ENCODE assay signal across 8 cellular contexts in the genomic region with DNA sequence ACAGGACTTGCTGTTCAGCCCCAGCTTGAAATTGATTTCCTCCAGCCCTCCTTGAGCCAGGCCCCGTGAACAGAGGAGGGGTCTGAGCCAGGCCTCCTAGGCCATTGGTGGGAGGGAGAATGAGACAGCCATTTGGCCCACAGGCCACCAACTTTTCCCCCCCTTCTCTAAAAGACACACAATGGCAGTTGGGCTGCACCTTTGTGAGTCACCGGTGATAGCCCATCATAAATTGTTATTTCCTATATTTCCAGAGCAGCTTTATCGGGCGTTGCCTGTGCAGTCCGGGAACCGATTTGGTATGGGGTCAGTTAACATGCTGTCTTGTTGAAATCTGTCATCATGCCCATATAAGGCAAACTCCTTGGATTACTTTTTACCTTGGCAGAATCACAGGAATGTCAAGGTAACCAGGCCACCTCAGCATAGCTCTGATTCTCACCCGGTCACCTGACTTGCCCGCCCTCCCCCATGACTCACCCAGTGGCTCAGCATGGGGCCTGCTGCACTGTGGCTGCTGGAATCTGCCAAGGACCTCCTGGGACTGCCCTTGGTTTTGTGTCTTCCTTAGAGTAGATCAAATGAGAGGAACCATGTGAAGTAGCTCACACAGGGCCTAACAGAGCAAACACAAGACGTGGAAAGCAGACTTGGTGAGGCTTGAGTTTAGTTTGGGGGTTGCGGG. TPM values are rescaled to one million over a fixed set of nuclear protein-coding genes. Genes with fewer than 3 reads are reported as not detected.
DNase-seq lines count a peak whose midpoint lies in the region; ATAC-seq, FAIRE-seq and TF ChIP-seq lines count a peak whose summit lies in the region.

No MANE protein-coding gene starts in this region.

- H3K4me1 ChIP-seq in breast epithelium, result peaks cover 27 to 47% of the 10 kb centered on the region in 2 donors

- H3K36me3 Mint-ChIP-seq in CD4-positive, alpha-beta T cell (ENCODE audit: low read depth), result peaks cover 5% of the 10 kb centered on the region

- H3K36me3 ChIP-seq in breast epithelium, result no peaks in the 10 kb centered on the region

- peak overlapping the region; percentile 83 for H3K27ac Mint-ChIP-seq in CD4-positive, alpha-beta T cell

- H3K4me3 ChIP-seq in breast epithelium, result peak overlapping the region in 1 of 3 donors; percentile 39

- intact Hi-C loops in CD4-positive, alpha-beta T cell (cut with DNase I, micrococcal nuclease), result no loop called here
- intact Hi-C loops in breast epithelium (cut with DNase I; ENCODE audit: low total_unique reads), result no loop called here

- H3K9me3 Mint-ChIP-seq in CD4-positive, alpha-beta T cell, result no peaks in the 10 kb centered on the region

- no peaks in the 10 kb centered on the region for H3K27me3 ChIP-seq in CD4-positive, alpha-beta T cell (ENCODE audit: control insufficient read depth, insufficient read depth, low read length)
- H3K27me3 ChIP-seq in breast epithelium, result no peaks in the 10 kb centered on the region

- H3K27ac ChIP-seq in CD4-positive, alpha-beta T cell (ENCODE audit: low read depth, low read length), result no peak overlapping the region
- H3K27ac ChIP-seq in breast epithelium, result peak overlapping the region; percentile 98 to 99

- CTCF ChIA-PET in CD4-positive, alpha-beta T cell (lab: Charles Lee), result interaction anchor here (1.0 to 1.3 kb wide), 2 partner anchors 10 to 47 kb away, joined by 3 to 5 read pairs; no protein-coding TSS in a partner anchor

- peak; percentile 11 to 61 (median 38) for DNase-seq in CD4-positive, alpha-beta T cell
- peak; percentile 71 for DNase-seq in HuH-7.5 (ENCODE audit: low spot score)
- peak; percentile 59 for DNase-seq in T-helper 9 cell
- peak; percentile 88 to 97 for DNase-seq in breast epithelium (ENCODE audit: low spot score in 2 of 2)
- DNase-seq in stimulated activated CD4-positive, alpha-beta T cell treated with anti-CD3 and anti-CD28 coated beads, Interleukin-15, amount 100 ng/mL, for 1 hour (ENCODE audit: low read depth in 1 of 2, low spot score in 1 of 2), result peak; percentile 23 to 24

- H3K4me1 Mint-ChIP-seq in CD4-positive, alpha-beta T cell (ENCODE audit: low read depth), result peaks cover 85% of the 10 kb centered on the region

- no peak for TF ChIP-seq CTCF in CD4-positive, alpha-beta T cell (IDR thresholded peaks at IDR 0.05)
- TF ChIP-seq CTCF in breast epithelium (IDR thresholded peaks at IDR 0.05), result no peak

- POLR2A ChIA-PET in CD4-positive, alpha-beta T cell (lab: Charles Lee), result interaction anchor here (1.0 kb wide), 1 partner anchor 47 kb away, joined by 3 read pairs; no protein-coding TSS in a partner anchor

- no peaks in the 10 kb centered on the region for H3K9me3 ChIP-seq in CD4-positive, alpha-beta T cell (ENCODE audit: control insufficient read depth, low read length)
- no peaks in the 10 kb centered on the region for H3K9me3 ChIP-seq in breast epithelium

- no peak overlapping the region for H3K4me3 Mint-ChIP-seq in CD4-positive, alpha-beta T cell

- peak; percentile 21 for TF ChIP-seq POLR2A in breast epithelium (IDR thresholded peaks at IDR 0.05)

- peak; percentile 88 for FAIRE-seq in islet of Langerhans (lab: Jason Lieb, UNC)

- ATAC-seq in CD4-positive, alpha-beta T cell (ENCODE audit: poor library complexity), result peak; percentile 40
- no peak for ATAC-seq in HG02588 (IDR thresholded peaks at IDR 0.05; ENCODE audit: unreplicated experiment)
- ATAC-seq in HG03460 (IDR thresholded peaks at IDR 0.05; ENCODE audit: unreplicated experiment), result no peak

- H3K27me3 Mint-ChIP-seq in CD4-positive, alpha-beta T cell, result no peaks in the 10 kb centered on the region

RNA-seq across cellular contexts. Expression of a gene that starts 36.1 kb away (rescaled TPM):
- total RNA-seq in CD4-positive, alpha-beta T cell, result 10 to 100 TPM; 70.3 to 84.0 TPM
- total RNA-seq in breast epithelium, result 100 to 1,000 TPM; 182 to 296 (median 269) TPM

Comparison
In these comparisons a context has a peak if more than half of its experiments do, and no peak if none do; other contexts are left out.
1. DNase-seq: peak in every context shown above with its lines; median percentile 92 in breast epithelium; 71 in HuH-7.5; 59 in T-helper 9 cell; 38 in CD4-positive, alpha-beta T cell; 24 in stimulated activated CD4-positive, alpha-beta T cell treated with anti-CD3 and anti-CD28 coated beads, Interleukin-15, amount 100 ng/mL, for 1 hour.